Comparison of ENCODE assay signal across 1 cellular context in genomic region chr3:116322761-116323160, GRCh38.
TF ChIP-seq lines count a peak whose summit lies in the region.

No MANE protein-coding gene starts in this region.

TF ChIP-seq in GM23338, 12 proteins besides CTCF, POLR2A, EP300 and RAD21 (continued from another document):
- TF ChIP-seq ZNF462 (CRISPR knock-in tag; IDR thresholded peaks at IDR 0.05) (no peak), ETS1 (IDR thresholded peaks at IDR 0.05) (no peak)
